ENCODE assay signal across 6 cellular contexts in genomic region chr7:100475549-100475948, GRCh38. TPM values are rescaled to one million over a fixed set of nuclear protein-coding genes. Genes with fewer than 3 reads are reported as not detected.
DNase-seq lines count a peak whose midpoint lies in the region; ATAC-seq and TF ChIP-seq lines count a peak whose summit lies in the region.

No MANE protein-coding gene starts in this region.

- DNase-seq in activated CD4-positive, alpha-beta T cell treated with anti-CD3 and anti-CD28 coated beads, Interleukin-2, amount 10 ng/mL, durations not matched to agents 7 days and 5 days = no peak
- DNase-seq in activated CD4-positive, alpha-beta T cell treated with anti-CD3 and anti-CD28 coated beads for 1 hour = no peak
- DNase-seq in heart right ventricle (peak; percentile 56 to 65), tibial artery (no peak), NCI-H2171 treated with DMSO at 0.1 percent for 48 hours (lab: John Stamatoyannopoulos, UW) (no peak)

- peak overlapping the region; percentile 82 for H3K27ac Mint-ChIP-seq in activated CD4-positive, alpha-beta T cell treated with anti-CD3 and anti-CD28 coated beads, Interleukin-2, amount 10 ng/mL, durations not matched to agents 7 days and 5 days

- peaks cover 47% of the 10 kb centered on the region for H3K36me3 Mint-ChIP-seq in activated CD4-positive, alpha-beta T cell treated with anti-CD3 and anti-CD28 coated beads, Interleukin-2, amount 10 ng/mL, durations not matched to agents 7 days and 5 days (ENCODE audit: low read depth)

- peak overlapping the region; percentile 2 to 100 (median 84) for H3K27ac ChIP-seq in heart right ventricle
- H3K27ac ChIP-seq in tibial artery = peak overlapping the region; percentile 84 to 95

- H3K9me3 Mint-ChIP-seq in activated CD4-positive, alpha-beta T cell treated with anti-CD3 and anti-CD28 coated beads, Interleukin-2, amount 10 ng/mL, durations not matched to agents 7 days and 5 days = no peaks in the 10 kb centered on the region

- CTCF ChIA-PET in activated CD4-positive, alpha-beta T cell treated with anti-CD3 and anti-CD28 coated beads, Interleukin-2, amount 10 ng/mL, durations not matched to agents 7 days and 5 days (lab: Charles Lee) = interaction anchor here (0.5 to 3.5 kb wide), 3 partner anchors 12 to 84 kb away, joined by 3 to 14 read pairs (median 4); partner anchors contain the start of gene SPACDR

- H3K36me3 ChIP-seq in heart right ventricle (peaks cover 0 to 67% (median 6%) of the 10 kb centered on the region in 9 donors), tibial artery (peaks cover 4 to 57% (median 16%) of the 10 kb centered on the region in 3 donors)

- H3K4me1 Mint-ChIP-seq in activated CD4-positive, alpha-beta T cell treated with anti-CD3 and anti-CD28 coated beads, Interleukin-2, amount 10 ng/mL, durations not matched to agents 7 days and 5 days = peaks cover 48% of the 10 kb centered on the region

- H3K9me3 ChIP-seq in heart right ventricle = no peaks in the 10 kb centered on the region
- H3K9me3 ChIP-seq in tibial artery = no peaks in the 10 kb centered on the region

- H3K27me3 ChIP-seq in heart right ventricle (no peaks in the 10 kb centered on the region), tibial artery (no peaks in the 10 kb centered on the region)

- H3K27me3 Mint-ChIP-seq in activated CD4-positive, alpha-beta T cell treated with anti-CD3 and anti-CD28 coated beads, Interleukin-2, amount 10 ng/mL, durations not matched to agents 7 days and 5 days = no peaks in the 10 kb centered on the region

- 16 to 27% methylated on average over 9 of the region's 9 CpGs for WGBS in heart right ventricle, 2 donors

- POLR2A ChIA-PET in activated CD4-positive, alpha-beta T cell treated with anti-CD3 and anti-CD28 coated beads, Interleukin-2, amount 10 ng/mL, durations not matched to agents 7 days and 5 days (lab: Charles Lee) = no interaction called here

- H3K4me1 ChIP-seq in heart right ventricle = peaks cover 13 to 84% (median 73%) of the 10 kb centered on the region in 9 donors
- H3K4me1 ChIP-seq in tibial artery = peaks cover 0 to 64% (median 49%) of the 10 kb centered on the region in 4 donors

- H3K4me3 Mint-ChIP-seq in activated CD4-positive, alpha-beta T cell treated with anti-CD3 and anti-CD28 coated beads, Interleukin-2, amount 10 ng/mL, durations not matched to agents 7 days and 5 days = peak overlapping the region; percentile 98

- ATAC-seq in heart right ventricle = peak in 4 of 8 donors; percentile 7 to 33 (median 21)
- no peak for ATAC-seq in GM18858 (IDR thresholded peaks at IDR 0.05; ENCODE audit: unreplicated experiment)

- peak overlapping the region in 7 of 10 donors; percentile 74 to 100 (median 98) for H3K4me3 ChIP-seq in heart right ventricle
- H3K4me3 ChIP-seq in tibial artery = peak overlapping the region; percentile 65 to 98

- TF ChIP-seq CTCF in heart right ventricle (IDR thresholded peaks at IDR 0.05) (no peak), tibial artery (IDR thresholded peaks at IDR 0.05) (no peak)

- intact Hi-C loops in heart right ventricle (cut with DNase I) = loop anchor here in 6 of 10 donors (5.0 to 10.0 kb wide), 7 partner anchors 62 to 389 kb away; partner anchors contain the start of genes AGFG2 (in 1 of the 6), GIGYF1 (in 1 of the 6), GNB2 (in 1 of the 6) and SLC12A9 (in 1 of the 6)
- intact Hi-C loops in tibial artery (cut with DNase I; ENCODE audit: low total_unique reads) = loop anchor here (10.0 kb wide), 1 partner anchor 199 kb away; the partner anchor contains the start of gene GNB2

RNA-seq across cellular contexts. Expression of gene TSC22D4, which starts 3.5 kb away (rescaled TPM):
- total RNA-seq in activated CD4-positive, alpha-beta T cell treated with anti-CD3 and anti-CD28 coated beads, Interleukin-2, amount 10 ng/mL, durations not matched to agents 7 days and 5 days = 100 to 1,000 TPM; 113 to 128 TPM
- 10 to 100 TPM; 36.0 to 72.3 (median 46.7) TPM for total RNA-seq in heart right ventricle
- 10 to 100 TPM; 46.0 to 53.7 TPM for polyA plus RNA-seq in heart right ventricle

RNA-seq across cellular contexts. Expression of gene NYAP1, which starts 8.2 kb away (rescaled TPM):
- total RNA-seq in activated CD4-positive, alpha-beta T cell treated with anti-CD3 and anti-CD28 coated beads, Interleukin-2, amount 10 ng/mL, durations not matched to agents 7 days and 5 days = under 1 TPM; 0.23 to 0.32 TPM
- under 1 TPM; 0.10 to 0.86 (median 0.30) TPM for total RNA-seq in heart right ventricle
- polyA plus RNA-seq in heart right ventricle = under 1 TPM; 0.30 to 0.59 TPM

RNA-seq across cellular contexts. Expression of gene SPACDR, which starts 11.5 kb away (rescaled TPM):
- total RNA-seq in activated CD4-positive, alpha-beta T cell treated with anti-CD3 and anti-CD28 coated beads, Interleukin-2, amount 10 ng/mL, durations not matched to agents 7 days and 5 days = 1 to 10 TPM; 3.0 to 4.1 TPM
- 1 to 10 TPM in 2 of 10 donors, under 1 TPM in 4, not detected in 4; 0.28 to 1.1 (median 0.54) TPM for total RNA-seq in heart right ventricle
- polyA plus RNA-seq in heart right ventricle = 1 to 10 TPM in 1 of 2 donors, under 1 TPM in 1; 0.93 to 1.3 TPM

RNA-seq across cellular contexts. Expression of gene PPP1R35, which starts 39.3 kb away (rescaled TPM):
- total RNA-seq in activated CD4-positive, alpha-beta T cell treated with anti-CD3 and anti-CD28 coated beads, Interleukin-2, amount 10 ng/mL, durations not matched to agents 7 days and 5 days = 10 to 100 TPM; 67.9 to 77.9 TPM
- total RNA-seq in heart right ventricle = 10 to 100 TPM in 7 of 10 donors, 1 to 10 TPM in 3; 7.5 to 18.2 (median 11.3) TPM
- 10 to 100 TPM; 30.3 to 60.4 TPM for polyA plus RNA-seq in heart right ventricle

RNA-seq across cellular contexts. Expression of gene MEPCE, which starts 45.9 kb away (rescaled TPM):
- 10 to 100 TPM; 49.1 to 50.5 TPM for total RNA-seq in activated CD4-positive, alpha-beta T cell treated with anti-CD3 and anti-CD28 coated beads, Interleukin-2, amount 10 ng/mL, durations not matched to agents 7 days and 5 days
- total RNA-seq in heart right ventricle = 10 to 100 TPM; 17.2 to 27.7 (median 23.0) TPM
- 10 to 100 TPM; 15.1 to 18.7 TPM for polyA plus RNA-seq in heart right ventricle

Comparison
In these comparisons a context has a peak if more than half of its experiments do, and no peak if none do; other contexts are left out.
1. DNase-seq: peak in heart right ventricle (2 of 2); none in activated CD4-positive, alpha-beta T cell treated with anti-CD3 and anti-CD28 coated beads, Interleukin-2, amount 10 ng/mL, durations not matched to agents 7 days and 5 days (single experiment), activated CD4-positive, alpha-beta T cell treated with anti-CD3 and anti-CD28 coated beads for 1 hour (single experiment), tibial artery (0 of 2) and NCI-H2171 treated with DMSO at 0.1 percent for 48 hours (single experiment).